Comparison of ENCODE assay signal across 10 cellular contexts in the genomic region with DNA sequence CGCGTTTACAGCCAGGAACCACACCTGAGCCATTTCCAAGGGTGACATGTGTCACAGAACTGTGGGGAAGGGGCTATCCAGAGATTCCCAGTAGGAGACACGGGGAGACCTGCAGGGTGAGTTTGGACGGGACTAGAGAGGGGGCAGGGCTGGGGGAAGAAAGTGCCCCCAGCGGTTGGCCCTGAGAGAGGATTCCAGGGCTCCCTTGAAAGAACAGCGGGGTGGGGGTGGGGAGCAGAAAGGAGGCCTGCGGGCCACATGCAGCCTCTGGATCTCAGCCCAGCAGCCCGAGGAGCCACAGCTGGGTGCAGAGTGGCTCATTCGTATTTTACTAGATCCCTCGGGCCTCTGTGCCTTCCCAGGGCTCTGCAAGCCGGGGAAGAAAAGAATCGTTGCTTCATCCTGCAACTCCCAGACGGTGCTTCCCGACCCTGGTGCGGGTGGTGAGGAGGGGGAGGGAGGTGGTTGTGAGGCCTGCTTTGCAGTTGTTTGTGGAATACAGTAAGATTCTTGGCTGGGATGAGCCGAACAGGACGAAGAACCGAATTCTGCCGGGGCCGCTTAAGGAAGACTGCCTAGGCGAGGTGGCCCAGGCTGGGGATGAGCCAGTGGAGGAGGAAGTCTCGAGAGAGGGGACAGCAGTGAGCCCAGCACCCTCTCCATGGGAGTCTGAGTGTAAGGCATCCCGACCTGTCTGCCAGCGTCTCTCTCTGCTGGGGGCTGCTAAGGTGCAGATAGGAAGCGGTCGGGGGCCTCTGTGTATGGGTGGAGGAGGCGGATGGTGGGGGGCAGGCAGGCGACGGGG. TPM values are rescaled to one million over a fixed set of nuclear protein-coding genes. Genes with fewer than 3 reads are reported as not detected.
A peak's percentile ranks its signal among the peaks of the same experiment; 100 is the strongest.
DNase-seq lines count a peak whose midpoint lies in the region; ATAC-seq and TF ChIP-seq lines count a peak whose summit lies in the region.
"Had no signal": no experiment of that assay in that cellular context is flagged by ENCODE, and none has a peak within 500 bp of the region (broad histone marks: within the 10 kb centered on the region; RNA-seq: fewer than 3 reads in every experiment).

No MANE protein-coding gene starts in this region.

- H3K4me1 ChIP-seq in HCT116 (ENCODE audit: control insufficient read depth in 1 of 2, insufficient read depth in 2 of 2, low read length in 2 of 2) (peaks cover 4 to 53% of the 10 kb centered on the region in 2 experiments), breast epithelium (peaks cover 0 to 4% of the 10 kb centered on the region in 2 donors), suprapubic skin (peaks cover 22% of the 10 kb centered on the region)

- H3K9me3 ChIP-seq in HCT116 (ENCODE audit: control insufficient read depth in 1 of 2, insufficient read depth in 1 of 2, low read depth in 1 of 2, low read length in 2 of 2) (no peaks in the 10 kb centered on the region), breast epithelium (no peaks in the 10 kb centered on the region), suprapubic skin (no peaks in the 10 kb centered on the region)
- H3K9me3 ChIP-seq: MG63, thoracic aorta had no signal

- 0 out of 2 replicates have a peak overlapping the region, but pooled peaks have one; percentile 43 for H3K4me2 ChIP-seq in HCT116 (ENCODE audit: low read length)

- H3K9me2 ChIP-seq in HCT116 (ENCODE audit: insufficient read depth), result no peaks in the 10 kb centered on the region

- TF ChIP-seq POLR2A in HCT116 (IDR thresholded peaks at IDR 0.05; ENCODE audit: borderline replicate concordance, extremely low read depth, insufficient read depth, insufficient read length) (no peak), breast epithelium (IDR thresholded peaks at IDR 0.05) (no peak), suprapubic skin (IDR thresholded peaks at IDR 0.05) (no peak)

- no peak for TF ChIP-seq EP300 in suprapubic skin (IDR thresholded peaks at IDR 0.05)

- H2AFZ ChIP-seq in HCT116 (ENCODE audit: low read depth, low read length, poor library complexity, severe bottlenecking), result peak overlapping the region; percentile 15

- RAD21 ChIA-PET in HCT116 (lab: Charles Lee; ENCODE audit: low non-redundant PET in 1 of 2, low total read pairs in 2 of 2, uncharacterized antibody in 2 of 2, unreplicated experiment in 2 of 2), result no interaction called here

- TF ChIP-seq CTCF in HCT116 (IDR thresholded peaks at IDR 0.05 in 2 of 3, conservative IDR thresholded peaks at IDR 0.05 in 1 of 3; ENCODE audit: borderline replicate concordance in 1 of 3, insufficient read depth in 1 of 3, low read depth in 2 of 3, low read length in 2 of 3) (no peak), breast epithelium (IDR thresholded peaks at IDR 0.05) (no peak), kidney epithelial cell (IDR thresholded peaks at IDR 0.05; ENCODE audit: insufficient read depth, low read length, poor library complexity, severe bottlenecking) (peak; percentile 7), suprapubic skin (IDR thresholded peaks at IDR 0.05) (no peak)

- H3K27me3 ChIP-seq in HCT116 (ENCODE audit: insufficient read depth, low read length), result no peaks in the 10 kb centered on the region
- H3K27me3 ChIP-seq in breast epithelium, result peaks cover 3 to 11% of the 10 kb centered on the region in 2 donors
- H3K27me3 ChIP-seq in kidney epithelial cell (ENCODE audit: control insufficient read depth, insufficient read depth, low read length), result peaks cover 29% of the 10 kb centered on the region
- H3K27me3 ChIP-seq in suprapubic skin, result peaks cover 22% of the 10 kb centered on the region
- H3K27me3 ChIP-seq: MG63 had no signal

- intact Hi-C loops in HCT116 (cut with micrococcal nuclease) (no loop called here), breast epithelium (cut with DNase I; ENCODE audit: low total_unique reads) (no loop called here)

- H3K4me3 ChIP-seq in HCT116 (replicated peaks in 1 of 2; ENCODE audit: low read depth in 1 of 2, low read length in 2 of 2) (no peak overlapping the region), breast epithelium (peak overlapping the region in 2 of 3 donors; percentile 26 to 36), kidney epithelial cell (ENCODE audit: low read depth, low read length) (no peak overlapping the region), suprapubic skin (no peak overlapping the region)
- H3K4me3 ChIP-seq: MG63 had no signal

- BruUV-seq in HCT116 (replicated peaks; lab: Mats Ljungman, UMichigan), result no TSS peak

- TF ChIP-seq RAD21 in HCT116 (IDR thresholded peaks at IDR 0.05; ENCODE audit: low read depth), result no peak

- POLR2A ChIA-PET in HCT116 (lab: Charles Lee), result no interaction called here

- H3K36me3 ChIP-seq in HCT116 (ENCODE audit: control insufficient read depth in 1 of 2, insufficient read depth in 2 of 2, low read length in 2 of 2) (no peaks in the 10 kb centered on the region), breast epithelium (no peaks in the 10 kb centered on the region), kidney epithelial cell (ENCODE audit: control insufficient read depth, insufficient read depth, low read length) (no peaks in the 10 kb centered on the region), suprapubic skin (no peaks in the 10 kb centered on the region)
- H3K36me3 ChIP-seq: MG63, thoracic aorta had no signal

- peak; percentile 13; the same call in 1 of the 2 replicates for ATAC-seq in HCT116

- H3K79me2 ChIP-seq in HCT116 (ENCODE audit: insufficient read depth, low read length), result no peaks in the 10 kb centered on the region

- no peak overlapping the region for H3K9ac ChIP-seq in HCT116 (ENCODE audit: low read length)

- CTCF ChIA-PET in HCT116 (lab: Charles Lee), result no interaction called here

- H4K20me1 ChIP-seq in HCT116 (ENCODE audit: insufficient read depth), result no peaks in the 10 kb centered on the region

- 39% methylated on average over 27 of the region's 29 CpGs for WGBS in suprapubic skin

- DNase-seq in AG20443 (ENCODE audit: low spot score) (peak; percentile 62), HCT116 (ENCODE audit: low read depth, low spot score) (no peak), breast epithelium (ENCODE audit: low spot score in 2 of 2) (no peak), kidney epithelial cell (ENCODE audit: low read depth) (no peak), suprapubic skin (ENCODE audit: low spot score in 2 of 2) (no peak), hippocampal formation (lab: John Stamatoyannopoulos, UW) (no peak), NCI-H1105 treated with DMSO at 0.1 percent for 48 hours (lab: John Stamatoyannopoulos, UW) (no peak), SK-N-DZ (ENCODE audit: low spot score) (no peak)
- DNase-seq: MG63 had no signal

- no peak overlapping the region for H3K27ac ChIP-seq in HCT116 (ENCODE audit: low read depth, low read length)
- H3K27ac ChIP-seq in breast epithelium, result peak overlapping the region in 1 of 2 donors; percentile 3
- H3K27ac ChIP-seq in suprapubic skin, result no peak overlapping the region

TF ChIP-seq in HCT116, 20 proteins besides CTCF, POLR2A, EP300 and RAD21:
- TF ChIP-seq CBX3 (IDR thresholded peaks at IDR 0.05; ENCODE audit: low read depth) (no peak), EGR1 (IDR thresholded peaks at IDR 0.05; ENCODE audit: low read depth) (no peak), FOSL1 (IDR thresholded peaks at IDR 0.05; ENCODE audit: low read depth) (no peak), POLR2AphosphoS5 (IDR thresholded peaks at IDR 0.05; ENCODE audit: low read depth, low read length) (no peak), TCF7L2 (IDR thresholded peaks at IDR 0.05; ENCODE audit: borderline replicate concordance, extremely low read depth, insufficient read depth, insufficient read length) (no peak)

RNA-seq across cellular contexts. Expression of gene ANKRD9, which starts 36.1 kb away (rescaled TPM):
- total RNA-seq in HCT116 (2021; ENCODE audit: unreplicated experiment), result 29.0 TPM
- 27.6 and 33.8 TPM in 2 replicates for polyA plus RNA-seq in HCT116 (2012)
- total RNA-seq in breast epithelium, result 10 to 100 TPM; 10.4 to 24.9 (median 22.8) TPM
- total RNA-seq in kidney epithelial cell, result 35.6 and 43.9 TPM in 2 replicates
- 10 to 100 TPM; 48.4 to 60.1 (median 54.4) TPM for total RNA-seq in suprapubic skin
- 14.0 and 17.8 TPM in 2 replicates for polyA plus RNA-seq in SK-N-DZ (2014; cell fraction: cytosol; rRNA removed)
- polyA plus RNA-seq in SK-N-DZ (2014; cell fraction: nucleus; rRNA removed), result 37.9 and 66.9 TPM in 2 replicates

RNA-seq across cellular contexts. Expression of gene RCOR1, which starts 46.8 kb away (rescaled TPM):
- total RNA-seq in HCT116 (2021; ENCODE audit: unreplicated experiment) (30.7 TPM), breast epithelium (10 to 100 TPM; 15.7 to 21.8 (median 20.3) TPM), kidney epithelial cell (13.1 and 13.4 TPM in 2 replicates), suprapubic skin (10 to 100 TPM; 20.6 to 27.7 (median 24.8) TPM)
- 13.6 and 15.0 TPM in 2 replicates for polyA plus RNA-seq in HCT116 (2012)
- 6.5 and 8.2 TPM in 2 replicates for polyA plus RNA-seq in SK-N-DZ (2014; cell fraction: cytosol; rRNA removed)
- 5.2 and 5.6 TPM in 2 replicates for polyA plus RNA-seq in SK-N-DZ (2014; cell fraction: nucleus; rRNA removed)

Comparison
In these comparisons a context has a peak if more than half of its experiments do, and no peak if none do; other contexts are left out.
1. H3K4me3 ChIP-seq: peak in breast epithelium (2 of 3); none in HCT116 (0 of 2), kidney epithelial cell (single experiment) and suprapubic skin (single experiment).